Comparison of ENCODE assay signal across 20 cellular contexts in the genomic region with DNA sequence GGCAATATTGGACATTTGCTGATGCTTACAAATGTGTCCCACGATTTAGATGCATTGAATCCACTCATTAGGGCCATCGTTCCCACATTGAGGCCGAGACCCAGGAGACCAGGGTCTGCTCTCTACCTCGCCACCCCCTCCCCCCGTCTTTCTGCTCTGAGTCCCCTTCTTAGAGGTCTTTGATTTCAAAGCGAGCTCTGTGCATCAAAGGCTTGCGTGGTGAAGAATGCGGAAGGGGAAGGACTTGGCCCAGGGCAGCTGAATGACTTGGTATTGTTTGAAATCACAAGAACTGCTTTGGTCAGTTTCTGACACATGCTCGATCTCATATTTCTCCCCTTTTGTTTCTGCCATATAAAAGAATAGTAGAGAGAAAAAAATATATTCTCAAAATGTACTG.
"Had no signal": no experiment of that assay in that cellular context is flagged by ENCODE, and none has a peak within 500 bp of the region (broad histone marks: within the 10 kb centered on the region; RNA-seq: fewer than 3 reads in every experiment).

No MANE protein-coding gene starts in this region.

- ATAC-seq: activated CD8-positive, alpha-beta T cell treated with anti-CD3 and anti-CD28 coated beads for 36 hours; activated T-helper 17 cell treated with anti-CD3 and anti-CD28 coated beads, Interleukin-2, amount 50 U/mL, for 72 hours; natural killer cell; stimulated activated naive CD8-positive, alpha-beta T cell treated with anti-CD3 and anti-CD28 coated beads, Interleukin-15, Interleukin-2, amounts not matched to agents 100 U/mL and 50 U/mL, for 24 hours had no signal

- DNase-seq: activated B cell treated with CpG ODN at 0.5 μM for 24 hours; activated CD4-positive, alpha-beta T cell treated with anti-CD3 and anti-CD28 coated beads for 4 hours; activated CD8-positive, alpha-beta T cell treated with anti-CD3 and anti-CD28 coated beads for 36 hours; activated naive CD4-positive, alpha-beta T cell; activated naive CD8-positive, alpha-beta T cell treated with anti-CD3 and anti-CD28 coated beads for 36 hours; activated T-cell treated with anti-CD3 and anti-CD28 coated beads, Interleukin-2, amount 50 U/mL, for 1 hour; amniotic stem cell; hypothalamus; kidney; left ventricle myocardium superior; natural killer cell; stimulated activated CD4-positive, alpha-beta T cell treated with anti-CD3 and anti-CD28 coated beads, Interleukin-2, amount 100 ng/mL, for 24 hours; stimulated activated naive CD8-positive, alpha-beta T cell treated with anti-CD3 and anti-CD28 coated beads, Interleukin-15, Interleukin-2, amounts not matched to agents 100 U/mL and 50 U/mL, for 24 hours; transverse colon had no signal

- H3K4me1 Mint-ChIP-seq: activated B cell treated with CpG ODN at 0.5 μM for 24 hours; activated naive CD8-positive, alpha-beta T cell treated with anti-CD3 and anti-CD28 coated beads for 36 hours; activated T-helper 17 cell treated with anti-CD3 and anti-CD28 coated beads, Interleukin-2, amount 50 U/mL, for 72 hours; memory B cell; natural killer cell had no signal

- H3K27ac Mint-ChIP-seq: activated B cell treated with CpG ODN at 0.5 μM for 24 hours; activated CD8-positive, alpha-beta T cell treated with anti-CD3 and anti-CD28 coated beads for 36 hours; activated naive CD8-positive, alpha-beta T cell treated with anti-CD3 and anti-CD28 coated beads for 36 hours; activated T-helper 17 cell treated with anti-CD3 and anti-CD28 coated beads, Interleukin-2, amount 50 U/mL, for 72 hours; memory B cell; natural killer cell; progenitor cell of endocrine pancreas had no signal

- H3K27ac ChIP-seq: cardiac muscle cell, right atrium auricular region, transverse colon, vagina had no signal

- H3K27me3 ChIP-seq: cardiac muscle cell, right atrium auricular region, transverse colon, vagina had no signal

- H3K9me3 Mint-ChIP-seq: activated B cell treated with CpG ODN at 0.5 μM for 24 hours; activated CD8-positive, alpha-beta T cell treated with anti-CD3 and anti-CD28 coated beads for 36 hours; activated naive CD8-positive, alpha-beta T cell treated with anti-CD3 and anti-CD28 coated beads for 36 hours; memory B cell; natural killer cell had no signal

- H3K36me3 Mint-ChIP-seq: activated naive CD8-positive, alpha-beta T cell treated with anti-CD3 and anti-CD28 coated beads for 36 hours; memory B cell; natural killer cell had no signal

- H3K9me3 ChIP-seq: right atrium auricular region, transverse colon, vagina had no signal

- H3K27me3 Mint-ChIP-seq: activated B cell treated with CpG ODN at 0.5 μM for 24 hours; activated CD8-positive, alpha-beta T cell treated with anti-CD3 and anti-CD28 coated beads for 36 hours; activated naive CD8-positive, alpha-beta T cell treated with anti-CD3 and anti-CD28 coated beads for 36 hours; activated T-helper 17 cell treated with anti-CD3 and anti-CD28 coated beads, Interleukin-2, amount 50 U/mL, for 72 hours; memory B cell had no signal

- H3K4me3 Mint-ChIP-seq: activated B cell treated with CpG ODN at 0.5 μM for 24 hours; activated CD8-positive, alpha-beta T cell treated with anti-CD3 and anti-CD28 coated beads for 36 hours; activated naive CD8-positive, alpha-beta T cell treated with anti-CD3 and anti-CD28 coated beads for 36 hours; activated T-helper 17 cell treated with anti-CD3 and anti-CD28 coated beads, Interleukin-2, amount 50 U/mL, for 72 hours; memory B cell; natural killer cell had no signal

- H3K4me3 ChIP-seq: cardiac muscle cell, right atrium auricular region, transverse colon, vagina had no signal

- H3K36me3 ChIP-seq: cardiac muscle cell, right atrium auricular region, transverse colon, vagina had no signal

- H3K4me1 ChIP-seq: right atrium auricular region, transverse colon, vagina had no signal
